In the genomic region with DNA sequence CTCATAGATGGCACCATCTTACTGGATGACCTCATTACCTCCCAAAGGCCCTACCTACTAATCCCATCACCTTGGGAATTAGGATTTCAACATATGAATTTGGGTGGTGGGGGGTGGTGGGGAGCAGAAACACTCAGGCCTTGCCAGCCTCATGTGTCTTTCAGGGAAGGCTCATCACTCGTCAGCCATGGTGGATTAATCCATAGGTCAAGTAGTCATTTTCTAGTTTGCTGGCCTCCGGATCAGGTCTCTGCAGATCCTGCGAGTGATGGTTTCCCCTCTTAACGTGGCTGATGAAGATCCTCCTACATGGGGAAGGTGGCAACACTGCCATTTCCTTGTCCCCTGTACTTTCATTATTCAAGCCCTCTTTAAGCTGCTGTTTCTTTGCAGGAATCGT, we compare ENCODE assay signal across 20 cellular contexts.
DNase-seq lines count a peak whose midpoint lies in the region; ATAC-seq and TF ChIP-seq lines count a peak whose summit lies in the region.
"Had no signal": no experiment of that assay in that cellular context is flagged by ENCODE, and none has a peak within 500 bp of the region (broad histone marks: within the 10 kb centered on the region; RNA-seq: fewer than 3 reads in every experiment).

No MANE protein-coding gene starts in this region.

- no peak overlapping the region for H2AK5ac ChIP-seq in mesenchymal stem cell (ENCODE audit: low read length, severe bottlenecking)

- H2BK15ac ChIP-seq in mesenchymal stem cell (ENCODE audit: low read depth, poor library complexity, severe bottlenecking), result peak overlapping the region; percentile 21

- H3K27ac ChIP-seq in KOPT-K1 (ENCODE audit: low read depth, low read length, poor library complexity, severe bottlenecking) (peak overlapping the region; percentile 44), mesenchymal stem cell (ENCODE audit: low read length, poor library complexity, severe bottlenecking) (no peak overlapping the region), vagina (peak overlapping the region; percentile 72)

- peak overlapping the region; percentile 71 for H4K91ac ChIP-seq in mesenchymal stem cell (ENCODE audit: low read length)

- intact Hi-C loops in vagina (cut with DNase I), result no loop called here

- peak overlapping the region in 1 of 2 experiments; percentile 78 for H3K18ac ChIP-seq in mesenchymal stem cell (ENCODE audit: low read depth in 1 of 2, low read length in 2 of 2)

- no peak overlapping the region for H3K14ac ChIP-seq in mesenchymal stem cell (ENCODE audit: low read length in 2 of 2)

- peaks cover 52% of the 10 kb centered on the region for H3K4me1 Mint-ChIP-seq in activated T-cell treated with anti-CD3 and anti-CD28 coated beads, Interleukin-2, amount 50 U/mL, for 72 hours (ENCODE audit: low read depth)

- H3K4ac ChIP-seq in mesenchymal stem cell (ENCODE audit: low read depth in 1 of 2, low read length in 2 of 2), result peak overlapping the region in 1 of 2 experiments; percentile 68

- H3K4me2 ChIP-seq in mesenchymal stem cell (ENCODE audit: low read length, poor library complexity, severe bottlenecking), result no peak overlapping the region

- no peak for DNase-seq in activated T-cell treated with anti-CD3 and anti-CD28 coated beads, Interleukin-2, amount 50 U/mL, for 72 hours
- DNase-seq in activated T-cell treated with anti-CD3 and anti-CD28 coated beads, Interleukin-2, amount 50 U/mL, for 48 hours, result no peak
- DNase-seq in mesenchymal stem cell (no peak), vagina (ENCODE audit: extremely low spot score in 2 of 2) (no peak), iPS-NIHi7 (ENCODE audit: extremely low spot score) (no peak), NCI-H526 treated with DMSO at 0.1 percent for 48 hours (lab: John Stamatoyannopoulos, UW) (no peak)
- DNase-seq: GDM1, KBM-7, NCI-H1092, NCI-H1436 treated with DMSO at 0.1 percent for 48 hours, NCI-H1930, NCI-H2227 treated with DMSO at 0.1 percent for 48 hours, NCI-H510A, NCI-H774, SIG-M5, SK-N-SH had no signal

- H3K27me3 ChIP-seq in mesenchymal stem cell (ENCODE audit: control insufficient read depth in 1 of 2, insufficient read depth in 1 of 2, low read length in 2 of 2) (no peaks in the 10 kb centered on the region), vagina (no peaks in the 10 kb centered on the region)

- no peaks in the 10 kb centered on the region for H3K79me1 ChIP-seq in mesenchymal stem cell (replicated peaks; ENCODE audit: low read length, poor library complexity, severe bottlenecking)

- no peak overlapping the region for H3K4me3 ChIP-seq in mesenchymal stem cell (ENCODE audit: insufficient read depth in 1 of 2, low read depth in 1 of 2, low read length in 2 of 2)
- H3K4me3 ChIP-seq in vagina, result no peak overlapping the region

- H2BK12ac ChIP-seq in mesenchymal stem cell (ENCODE audit: low read length in 2 of 2), result peak overlapping the region; percentile 19 to 86

- 94% methylated on average over 5 of the region's 5 CpGs for WGBS in mesenchymal stem cell

- TF ChIP-seq CTCF in vagina (IDR thresholded peaks at IDR 0.05), result no peak

- H4K8ac ChIP-seq in mesenchymal stem cell (ENCODE audit: low read length), result no peak overlapping the region

- no peak overlapping the region for H2BK5ac ChIP-seq in mesenchymal stem cell (ENCODE audit: low read depth, low read length, poor library complexity, severe bottlenecking)

- H3K36me3 Mint-ChIP-seq in activated T-cell treated with anti-CD3 and anti-CD28 coated beads, Interleukin-2, amount 50 U/mL, for 72 hours (ENCODE audit: insufficient read depth in 2 of 2), result peaks cover 22 to 32% of the 10 kb centered on the region in 2 donors

- TF ChIP-seq POLR2A in vagina (IDR thresholded peaks at IDR 0.05), result no peak

- H2AFZ ChIP-seq in mesenchymal stem cell (ENCODE audit: low read depth, low read length), result no peak overlapping the region

- peaks cover 0 to 2% of the 10 kb centered on the region in 2 donors for H3K9me3 Mint-ChIP-seq in activated T-cell treated with anti-CD3 and anti-CD28 coated beads, Interleukin-2, amount 50 U/mL, for 72 hours
- H3K9me3 Mint-ChIP-seq: CD14-positive monocyte had no signal

- H3K9ac ChIP-seq in mesenchymal stem cell (ENCODE audit: low read length), result peak overlapping the region; percentile 14
- H3K9ac ChIP-seq: SK-N-SH had no signal

- H3K27me3 Mint-ChIP-seq in activated T-cell treated with anti-CD3 and anti-CD28 coated beads, Interleukin-2, amount 50 U/mL, for 72 hours (ENCODE audit: low read depth), result no peaks in the 10 kb centered on the region
- H3K27me3 Mint-ChIP-seq: B cell had no signal

- no peak overlapping the region for H2BK120ac ChIP-seq in mesenchymal stem cell (ENCODE audit: low read depth, low read length)

- no peak overlapping the region for H3K23ac ChIP-seq in mesenchymal stem cell (ENCODE audit: low read length in 2 of 2)

- H3K36me3 ChIP-seq in KOPT-K1 (ENCODE audit: insufficient read depth, low read length) (peaks cover 74% of the 10 kb centered on the region), mesenchymal stem cell (ENCODE audit: control insufficient read depth in 1 of 2, insufficient read depth in 2 of 2, low read depth in 1 of 2, low read length in 2 of 2) (peaks cover 48 to 55% of the 10 kb centered on the region in 2 experiments), vagina (peaks cover 0 to 23% of the 10 kb centered on the region in 2 donors)

- ATAC-seq in activated T-cell treated with anti-CD3 and anti-CD28 coated beads, Interleukin-2, amount 50 U/mL, for 72 hours (replicated peaks in 1 of 2), result no peak
- ATAC-seq: Panc1 had no signal

- H3K27ac Mint-ChIP-seq in activated T-cell treated with anti-CD3 and anti-CD28 coated beads, Interleukin-2, amount 50 U/mL, for 72 hours, result peak overlapping the region; percentile 22
- H3K27ac Mint-ChIP-seq: B cell had no signal

- H3K4me3 Mint-ChIP-seq in activated T-cell treated with anti-CD3 and anti-CD28 coated beads, Interleukin-2, amount 50 U/mL, for 72 hours, result no peak overlapping the region
- H3K4me3 Mint-ChIP-seq: B cell, CD14-positive monocyte had no signal

- peaks cover 2% of the 10 kb centered on the region for H3K4me1 ChIP-seq in mesenchymal stem cell (ENCODE audit: control insufficient read depth, insufficient read depth, low read depth, low read length)
- peaks cover 14% of the 10 kb centered on the region for H3K4me1 ChIP-seq in vagina

- H3K9me3 ChIP-seq in KOPT-K1 (ENCODE audit: insufficient read depth, low read length, poor library complexity, severe bottlenecking), result no peaks in the 10 kb centered on the region
- H3K9me3 ChIP-seq in mesenchymal stem cell (ENCODE audit: control insufficient read depth, low read length), result no peaks in the 10 kb centered on the region
- no peaks in the 10 kb centered on the region for H3K9me3 ChIP-seq in vagina
- H3K9me3 ChIP-seq: SK-N-SH had no signal
